ENCODE assay signal across 8 cellular contexts in genomic region chr5:7815757-7816534, GRCh38. TPM values are rescaled to one million over a fixed set of nuclear protein-coding genes. Genes with fewer than 3 reads are reported as not detected.
DNase-seq lines count a peak whose midpoint lies in the region; ATAC-seq and TF ChIP-seq lines count a peak whose summit lies in the region.

No MANE protein-coding gene starts in this region.

- no peak overlapping the region for H3K4me3 ChIP-seq in AG09309 (ENCODE audit: control insufficient read depth, low read depth, low read length)
- no peak overlapping the region for H3K4me3 ChIP-seq in mesenchymal stem cell (ENCODE audit: insufficient read depth in 1 of 2, low read depth in 1 of 2, low read length in 2 of 2)

- no peak overlapping the region for H3K4me3 Mint-ChIP-seq in activated CD4-positive, alpha-beta memory T cell treated with anti-CD3 and anti-CD28 coated beads for 36 hours
- H3K4me3 Mint-ChIP-seq in effector memory CD8-positive, alpha-beta T cell, result no peak overlapping the region

- no peaks in the 10 kb centered on the region for H3K36me3 Mint-ChIP-seq in activated CD4-positive, alpha-beta memory T cell treated with anti-CD3 and anti-CD28 coated beads for 36 hours
- no peaks in the 10 kb centered on the region for H3K36me3 Mint-ChIP-seq in effector memory CD8-positive, alpha-beta T cell (ENCODE audit: insufficient read depth)

- H4K91ac ChIP-seq in mesenchymal stem cell (ENCODE audit: low read length), result no peak overlapping the region

- H3K9me3 ChIP-seq in mesenchymal stem cell (ENCODE audit: control insufficient read depth, low read length), result no peaks in the 10 kb centered on the region

- no peaks in the 10 kb centered on the region for H3K9me3 Mint-ChIP-seq in activated CD4-positive, alpha-beta memory T cell treated with anti-CD3 and anti-CD28 coated beads for 36 hours
- H3K9me3 Mint-ChIP-seq in effector memory CD8-positive, alpha-beta T cell, result no peaks in the 10 kb centered on the region

- no peak overlapping the region for H3K4ac ChIP-seq in mesenchymal stem cell (ENCODE audit: low read depth in 1 of 2, low read length in 2 of 2)

- 24% methylated on average over 13 of the region's 15 CpGs for WGBS in mesenchymal stem cell

- H3K79me1 ChIP-seq in mesenchymal stem cell (replicated peaks; ENCODE audit: low read length, poor library complexity, severe bottlenecking), result no peaks in the 10 kb centered on the region

- peak; percentile 77 for ATAC-seq in GM18870 (IDR thresholded peaks at IDR 0.05; ENCODE audit: unreplicated experiment)
- ATAC-seq in HG03097 (IDR thresholded peaks at IDR 0.05; ENCODE audit: low FRiP score, unreplicated experiment), result peak; percentile 88
- peak; percentile 66 for ATAC-seq in effector memory CD8-positive, alpha-beta T cell (replicated peaks)

- H3K14ac ChIP-seq in mesenchymal stem cell (ENCODE audit: low read length in 2 of 2), result no peak overlapping the region

- H2BK120ac ChIP-seq in mesenchymal stem cell (ENCODE audit: low read depth, low read length), result no peak overlapping the region

- peak overlapping the region; percentile 35 for H3K9ac ChIP-seq in mesenchymal stem cell (ENCODE audit: low read length)

- POLR2A ChIA-PET in activated CD4-positive, alpha-beta memory T cell treated with anti-CD3 and anti-CD28 coated beads for 36 hours (lab: Charles Lee), result no interaction called here

- H3K27me3 ChIP-seq in mesenchymal stem cell (ENCODE audit: control insufficient read depth in 1 of 2, insufficient read depth in 1 of 2, low read length in 2 of 2), result peaks cover 3 to 32% of the 10 kb centered on the region in 2 experiments

- H3K18ac ChIP-seq in mesenchymal stem cell (ENCODE audit: low read depth in 1 of 2, low read length in 2 of 2), result no peak overlapping the region

- H3K4me1 ChIP-seq in mesenchymal stem cell (ENCODE audit: control insufficient read depth, insufficient read depth, low read depth, low read length), result no peaks in the 10 kb centered on the region

- H3K4me1 Mint-ChIP-seq in activated CD4-positive, alpha-beta memory T cell treated with anti-CD3 and anti-CD28 coated beads for 36 hours (ENCODE audit: low read depth), result no peaks in the 10 kb centered on the region
- H3K4me1 Mint-ChIP-seq in effector memory CD8-positive, alpha-beta T cell (ENCODE audit: low read depth in 2 of 2), result peaks cover 0 to 4% of the 10 kb centered on the region in 2 donors

- no peak overlapping the region for H3K4me2 ChIP-seq in mesenchymal stem cell (ENCODE audit: low read length, poor library complexity, severe bottlenecking)

- DNase-seq in AG09309 (ENCODE audit: low read depth) (no peak), NCI-H526 treated with DMSO at 0.1 percent for 48 hours (lab: John Stamatoyannopoulos, UW) (peak; percentile 52), mesenchymal stem cell (peak; percentile 64)
- peak; percentile 76 for DNase-seq in activated CD4-positive, alpha-beta memory T cell treated with anti-CD3 and anti-CD28 coated beads for 36 hours
- peak; percentile 28 to 35 (median 30) for DNase-seq in effector memory CD8-positive, alpha-beta T cell
- DNase-seq in stimulated activated CD8-positive, alpha-beta memory T cell treated with anti-CD3 and anti-CD28 coated beads, Interleukin-2, amount 100 ng/mL, for 1 hour (ENCODE audit: low read depth in 2 of 2), result peak; percentile 16 to 30

- H2AK5ac ChIP-seq in mesenchymal stem cell (ENCODE audit: low read length, severe bottlenecking), result no peak overlapping the region

- no peaks in the 10 kb centered on the region for H3K36me3 ChIP-seq in mesenchymal stem cell (ENCODE audit: control insufficient read depth in 1 of 2, insufficient read depth in 2 of 2, low read depth in 1 of 2, low read length in 2 of 2)

- no peak overlapping the region for H2AFZ ChIP-seq in mesenchymal stem cell (ENCODE audit: low read depth, low read length)

- no peak overlapping the region for H2BK15ac ChIP-seq in mesenchymal stem cell (ENCODE audit: low read depth, poor library complexity, severe bottlenecking)

- H3K27ac ChIP-seq in mesenchymal stem cell (ENCODE audit: low read length, poor library complexity, severe bottlenecking), result no peak overlapping the region

- H4K8ac ChIP-seq in mesenchymal stem cell (ENCODE audit: low read length), result no peak overlapping the region

- intact Hi-C loops in activated CD4-positive, alpha-beta memory T cell treated with anti-CD3 and anti-CD28 coated beads for 36 hours (cut with micrococcal nuclease), result no loop called here

- peak; percentile 90 for TF ChIP-seq CTCF in AG09309 (IDR thresholded peaks at IDR 0.05; ENCODE audit: control insufficient read depth, insufficient read depth, low read depth, low read length, missing control alignments)

- H2BK5ac ChIP-seq in mesenchymal stem cell (ENCODE audit: low read depth, low read length, poor library complexity, severe bottlenecking), result no peak overlapping the region

- CTCF ChIA-PET in activated CD4-positive, alpha-beta memory T cell treated with anti-CD3 and anti-CD28 coated beads for 36 hours (lab: Charles Lee), result interaction anchor here (1.0 to 2.2 kb wide), 11 partner anchors 12 to 996 kb away, joined by 3 to 8 read pairs (median 3); partner anchors contain the start of gene MTRR

- H3K27me3 Mint-ChIP-seq in activated CD4-positive, alpha-beta memory T cell treated with anti-CD3 and anti-CD28 coated beads for 36 hours, result peaks cover 38% of the 10 kb centered on the region
- H3K27me3 Mint-ChIP-seq in effector memory CD8-positive, alpha-beta T cell, result peaks cover 42 to 59% of the 10 kb centered on the region in 2 donors

- H2BK12ac ChIP-seq in mesenchymal stem cell (ENCODE audit: low read length in 2 of 2), result no peak overlapping the region

- no peak overlapping the region for H3K27ac Mint-ChIP-seq in activated CD4-positive, alpha-beta memory T cell treated with anti-CD3 and anti-CD28 coated beads for 36 hours
- H3K27ac Mint-ChIP-seq in effector memory CD8-positive, alpha-beta T cell, result no peak overlapping the region

- H3K23ac ChIP-seq in mesenchymal stem cell (ENCODE audit: low read length in 2 of 2), result no peak overlapping the region

RNA-seq across cellular contexts. Expression of gene CFAP90, which starts 35.0 kb away (rescaled TPM):
- not detected for total RNA-seq in activated CD4-positive, alpha-beta memory T cell treated with anti-CD3 and anti-CD28 coated beads for 36 hours
- 0.35 TPM for polyA plus RNA-seq in mesenchymal stem cell (2013, experiment 1 of 2)
- 0.18 TPM for polyA plus RNA-seq in mesenchymal stem cell (2013, experiment 2 of 2)

RNA-seq across cellular contexts. Expression of gene FASTKD3, which starts 52.9 kb away (rescaled TPM):
- total RNA-seq in activated CD4-positive, alpha-beta memory T cell treated with anti-CD3 and anti-CD28 coated beads for 36 hours, result 1 to 10 TPM; 6.9 to 7.5 TPM
- 3.3 TPM for polyA plus RNA-seq in mesenchymal stem cell (2013, experiment 1 of 2)
- polyA plus RNA-seq in mesenchymal stem cell (2013, experiment 2 of 2), result 3.7 TPM

RNA-seq across cellular contexts. Expression of gene MTRR, which starts 53.0 kb away (rescaled TPM):
- 10 to 100 TPM; 45.2 to 47.1 TPM for total RNA-seq in activated CD4-positive, alpha-beta memory T cell treated with anti-CD3 and anti-CD28 coated beads for 36 hours
- 21.6 TPM for polyA plus RNA-seq in mesenchymal stem cell (2013, experiment 1 of 2)
- polyA plus RNA-seq in mesenchymal stem cell (2013, experiment 2 of 2), result 23.1 TPM
